9 cellular contexts compared by ENCODE assay signal in genomic region chr22:39282642-39283311, GRCh38. TPM values are rescaled to one million over a fixed set of nuclear protein-coding genes. Genes with fewer than 3 reads are reported as not detected.
DNase-seq lines count a peak whose midpoint lies in the region; ATAC-seq and TF ChIP-seq lines count a peak whose summit lies in the region.
"Had no signal": no experiment of that assay in that cellular context is flagged by ENCODE, and none has a peak within 500 bp of the region (broad histone marks: within the 10 kb centered on the region; RNA-seq: fewer than 3 reads in every experiment).

No MANE protein-coding gene starts in this region.

- H3K9ac ChIP-seq in liver (ENCODE audit: low read depth in 1 of 2, low read length in 2 of 2) = no peak overlapping the region

- no peak for ATAC-seq in stimulated activated naive CD8-positive, alpha-beta T cell treated with anti-CD3 and anti-CD28 coated beads, Interleukin-15, amount 100 ng/mL, for 72 hours
- ATAC-seq in HG02798 (IDR thresholded peaks at IDR 0.05; ENCODE audit: poor library complexity, unreplicated experiment) = no peak
- ATAC-seq in HG03565 (IDR thresholded peaks at IDR 0.05; ENCODE audit: unreplicated experiment) = no peak

- DNase-seq in LHCN-M2 (ENCODE audit: low read depth) = peak; percentile 58
- no peak for DNase-seq in coronary artery (ENCODE audit: low spot score)
- no peak for DNase-seq in stimulated activated naive CD8-positive, alpha-beta T cell treated with anti-CD3 and anti-CD28 coated beads, Interleukin-15, amount 100 ng/mL, for 72 hours
- no peak for DNase-seq in SJCRH30
- no peak for DNase-seq in AG08395 (ENCODE audit: low spot score)
- DNase-seq: DND-41 had no signal

- H3K27ac ChIP-seq in coronary artery (peak overlapping the region; percentile 49 to 83), liver (ENCODE audit: low read depth in 1 of 2, low read length in 2 of 2) (peak overlapping the region; percentile 61 to 82), SJCRH30 (no peak overlapping the region)

- no peaks in the 10 kb centered on the region for H3K9me3 Mint-ChIP-seq in stimulated activated naive CD8-positive, alpha-beta T cell treated with anti-CD3 and anti-CD28 coated beads, Interleukin-15, amount 100 ng/mL, for 72 hours

- TF ChIP-seq CTCF in coronary artery (IDR thresholded peaks at IDR 0.05) = no peak
- no peak for TF ChIP-seq CTCF in liver (IDR thresholded peaks at IDR 0.05; ENCODE audit: low read depth, low read length, missing input control)

- H3K9me3 ChIP-seq in liver (ENCODE audit: control insufficient read depth in 4 of 4, low read length in 3 of 4) = peaks cover 0 to 6% (median 2%) of the 10 kb centered on the region in 4 donors
- no peaks in the 10 kb centered on the region for H3K9me3 ChIP-seq in SJCRH30 (replicated peaks)

- peak in 1 of 2 donors; percentile 20 for TF ChIP-seq RAD21 in liver (IDR thresholded peaks at IDR 0.05)

- no peak overlapping the region for H3K4me3 ChIP-seq in coronary artery
- no peak overlapping the region for H3K4me3 ChIP-seq in liver (ENCODE audit: low read depth in 1 of 3, low read length in 3 of 3)
- H3K4me3 ChIP-seq in SJCRH30 = no peak overlapping the region

- H3K36me3 ChIP-seq in liver (ENCODE audit: control insufficient read depth in 4 of 4, insufficient read depth in 3 of 4, low read depth in 1 of 4, low read length in 3 of 4) (no peaks in the 10 kb centered on the region), SJCRH30 (no peaks in the 10 kb centered on the region)

- H3K4me1 ChIP-seq in liver (ENCODE audit: control insufficient read depth in 4 of 4, insufficient read depth in 4 of 4, low read length in 3 of 4) (peaks cover 0 to 10% (median 7%) of the 10 kb centered on the region in 4 donors), SJCRH30 (no peaks in the 10 kb centered on the region; the same call in 1 of the 2 replicates)

- 67% methylated on average over 9 of the region's 9 CpGs for WGBS in liver

- no peaks in the 10 kb centered on the region for H3K27me3 ChIP-seq in liver (ENCODE audit: control insufficient read depth in 4 of 4, insufficient read depth in 4 of 4, low read length in 3 of 4)
- H3K27me3 ChIP-seq in SJCRH30 = no peaks in the 10 kb centered on the region

- H3K4me1 Mint-ChIP-seq in stimulated activated naive CD8-positive, alpha-beta T cell treated with anti-CD3 and anti-CD28 coated beads, Interleukin-15, amount 100 ng/mL, for 72 hours = peaks cover 7% of the 10 kb centered on the region

- no peak overlapping the region for H3K4me3 Mint-ChIP-seq in stimulated activated naive CD8-positive, alpha-beta T cell treated with anti-CD3 and anti-CD28 coated beads, Interleukin-15, amount 100 ng/mL, for 72 hours

- H3K27me3 Mint-ChIP-seq in stimulated activated naive CD8-positive, alpha-beta T cell treated with anti-CD3 and anti-CD28 coated beads, Interleukin-15, amount 100 ng/mL, for 72 hours = peaks cover 37% of the 10 kb centered on the region

- H3K27ac Mint-ChIP-seq in stimulated activated naive CD8-positive, alpha-beta T cell treated with anti-CD3 and anti-CD28 coated beads, Interleukin-15, amount 100 ng/mL, for 72 hours = peak overlapping the region; percentile 26 to 68

TF ChIP-seq in liver, 16 proteins besides CTCF, POLR2A, EP300 and RAD21:
- TF ChIP-seq NR2F2 (IDR thresholded peaks at IDR 0.05) = peak; percentile 10
- TF ChIP-seq RXRA (IDR thresholded peaks at IDR 0.05) = no peak
- TF ChIP-seq FOXA2 (IDR thresholded peaks at IDR 0.05) = no peak
- TF ChIP-seq ZBTB33 (IDR thresholded peaks at IDR 0.05) = no peak
- no peak for TF ChIP-seq REST (IDR thresholded peaks at IDR 0.05)

RNA-seq across cellular contexts. Expression of gene RPL3, which starts 36.6 kb away (rescaled TPM):
- total RNA-seq in LHCN-M2 (2014; rRNA removed) (1,098 and 1,908 TPM in 2 replicates), liver (1,000 to 10,000 TPM in 1 of 2 donors, 100 to 1,000 TPM in 1; 998 to 1,767 TPM)
- polyA plus RNA-seq in LHCN-M2 (2012) = 2,349 TPM
- polyA plus RNA-seq in liver = 1,000 to 10,000 TPM in 1 of 2 donors, 100 to 1,000 TPM in 1; 580 to 1,370 TPM
- total RNA-seq in SJCRH30 (2014; rRNA removed; shearing (Covaris generic)) = 1,999 and 2,056 TPM in 2 replicates

RNA-seq across cellular contexts. Expression of gene PDGFB, which starts 38.0 kb away (rescaled TPM):
- 1.2 and 4.1 TPM in 2 replicates for total RNA-seq in LHCN-M2 (2014; rRNA removed)
- polyA plus RNA-seq in LHCN-M2 (2012) = 2.8 TPM
- total RNA-seq in liver = 1 to 10 TPM in 1 of 2 donors, under 1 TPM in 1; 0.98 to 2.5 TPM
- 1 to 10 TPM in 1 of 2 donors, under 1 TPM in 1; 0.25 to 4.5 TPM for polyA plus RNA-seq in liver
- 0.05 and 0.26 TPM in 2 replicates for total RNA-seq in SJCRH30 (2014; rRNA removed; shearing (Covaris generic))
